In the genomic region with DNA sequence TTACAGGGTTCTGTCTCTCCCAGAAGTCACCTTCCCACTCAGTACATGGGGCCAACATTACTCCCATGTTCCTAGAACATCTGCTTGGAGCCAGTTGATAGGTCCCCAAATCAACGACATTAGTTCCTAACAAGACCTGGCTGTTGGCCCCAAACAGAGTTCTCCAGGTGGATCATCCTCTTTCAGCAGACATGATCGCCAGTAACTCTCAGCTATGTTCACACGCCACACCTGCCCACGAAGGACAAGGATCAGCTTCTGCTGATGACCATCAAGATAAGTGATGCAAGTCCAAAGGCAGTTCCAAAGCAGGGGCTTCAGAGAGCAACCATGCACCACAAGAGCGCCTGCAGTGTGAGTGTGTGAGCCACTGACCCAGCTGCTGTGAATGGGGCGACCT, we compare ENCODE assay signal across 20 cellular contexts. TPM values are rescaled to one million over a fixed set of nuclear protein-coding genes. Genes with fewer than 3 reads are reported as not detected.
DNase-seq lines count a peak whose midpoint lies in the region; TF ChIP-seq lines count a peak whose summit lies in the region.
"Had no signal": no experiment of that assay in that cellular context is flagged by ENCODE, and none has a peak within 500 bp of the region (broad histone marks: within the 10 kb centered on the region; RNA-seq: fewer than 3 reads in every experiment).

No MANE protein-coding gene starts in this region.

- no peaks in the 10 kb centered on the region for H3K27me3 Mint-ChIP-seq in osteocyte (ENCODE audit: unreplicated experiment)
- H3K27me3 Mint-ChIP-seq: B cell; CD4-positive, CD25-positive, alpha-beta regulatory T cell had no signal

- no peak overlapping the region for H3K27ac Mint-ChIP-seq in osteocyte (ENCODE audit: unreplicated experiment)
- H3K27ac Mint-ChIP-seq: B cell; CD4-positive, CD25-positive, alpha-beta regulatory T cell; CD8-positive, alpha-beta T cell; HFFc6 had no signal

- peaks cover 6% of the 10 kb centered on the region for H3K36me3 ChIP-seq in colonic mucosa

- peaks cover 68% of the 10 kb centered on the region for H3K36me3 Mint-ChIP-seq in osteocyte (ENCODE audit: unreplicated experiment)

- H3K27me3 ChIP-seq in colonic mucosa: no peaks in the 10 kb centered on the region
- H3K27me3 ChIP-seq: BLaER1 had no signal

- H3K4me3 Mint-ChIP-seq in osteocyte (ENCODE audit: unreplicated experiment): no peak overlapping the region
- H3K4me3 Mint-ChIP-seq: B cell; CD4-positive, CD25-positive, alpha-beta regulatory T cell; CD8-positive, alpha-beta T cell; HFFc6 had no signal

- TF ChIP-seq CTCF in colonic mucosa (IDR thresholded peaks at IDR 0.05) (no peak), osteocyte (IDR thresholded peaks at IDR 0.05) (no peak)

- no peaks in the 10 kb centered on the region for H3K9me3 Mint-ChIP-seq in osteocyte (ENCODE audit: unreplicated experiment)
- H3K9me3 Mint-ChIP-seq: CD4-positive, CD25-positive, alpha-beta regulatory T cell; CD8-positive, alpha-beta T cell; HFFc6 had no signal

- H3K9me3 ChIP-seq in colonic mucosa: no peaks in the 10 kb centered on the region
- H3K9me3 ChIP-seq: BLaER1, Caco-2, HAP-1 had no signal

- peak; percentile 19 for DNase-seq in activated CD8-positive, alpha-beta memory T cell treated with anti-CD3 and anti-CD28 coated beads for 24 hours
- DNase-seq in activated CD8-positive, alpha-beta memory T cell treated with anti-CD3 and anti-CD28 coated beads, Interleukin-2, amount 50 U/mL, for 48 hours: no peak
- DNase-seq in colonic mucosa (peak; percentile 8), osteocyte (ENCODE audit: extremely low spot score, unreplicated experiment) (peak; percentile 38), ureter (ENCODE audit: low spot score) (peak; percentile 14), SKM-1 treated with dmso at 0.1 percent for 144 hours (lab: John Stamatoyannopoulos, UW; ENCODE audit: unreplicated experiment) (no peak), HuH-7 (ENCODE audit: low spot score) (no peak), foreskin melanocyte (no peak)
- DNase-seq: Caco-2; CD4-positive, CD25-positive, alpha-beta regulatory T cell; CD8-positive, alpha-beta T cell; DMS153; DND-41; GOT3; HFFc6 had no signal

- intact Hi-C loops in colonic mucosa (cut with DNase I): no loop called here

- H3K9ac ChIP-seq in colonic mucosa (ENCODE audit: low read depth in 2 of 2, low read length in 2 of 2): no peak overlapping the region
- H3K9ac ChIP-seq: BLaER1 had no signal

- H3K4me3 ChIP-seq in colonic mucosa: no peak overlapping the region
- H3K4me3 ChIP-seq: BLaER1, HAP-1 had no signal

- H3K4me1 Mint-ChIP-seq in osteocyte (ENCODE audit: unreplicated experiment): no peaks in the 10 kb centered on the region
- H3K4me1 Mint-ChIP-seq: B cell had no signal

- H3K4me1 ChIP-seq in colonic mucosa: no peaks in the 10 kb centered on the region
- H3K4me1 ChIP-seq: BLaER1, Caco-2, HAP-1 had no signal

- no peak overlapping the region for H3K27ac ChIP-seq in colonic mucosa
- H3K27ac ChIP-seq: 22Rv1, BLaER1, C4-2B had no signal

RNA-seq across cellular contexts. Expression of a gene that starts 11.0 kb away (rescaled TPM):
- total RNA-seq in colonic mucosa (10 to 100 TPM in 1 of 2 donors, 1 to 10 TPM in 1; 9.5 to 13.1 TPM), osteocyte (16.3 and 17.1 TPM in 2 replicates), ureter (15.1 TPM)

RNA-seq across cellular contexts. Expression of a gene that starts 47.7 kb away (rescaled TPM):
- 10 to 100 TPM; 12.2 to 14.5 TPM for total RNA-seq in colonic mucosa
- 19.1 and 20.5 TPM in 2 replicates for total RNA-seq in osteocyte
- 17.3 TPM for total RNA-seq in ureter

Comparison
In these comparisons a context has a peak if more than half of its experiments do, and no peak if none do; other contexts are left out.
1. DNase-seq: peak in activated CD8-positive, alpha-beta memory T cell treated with anti-CD3 and anti-CD28 coated beads for 24 hours (single experiment), colonic mucosa (single experiment), osteocyte (single experiment) and ureter (single experiment); none in activated CD8-positive, alpha-beta memory T cell treated with anti-CD3 and anti-CD28 coated beads, Interleukin-2, amount 50 U/mL, for 48 hours (single experiment), SKM-1 treated with dmso at 0.1 percent for 144 hours (single experiment), HuH-7 (single experiment) and foreskin melanocyte (single experiment).